ENCODE assay signal across 9 cellular contexts in the genomic region with DNA sequence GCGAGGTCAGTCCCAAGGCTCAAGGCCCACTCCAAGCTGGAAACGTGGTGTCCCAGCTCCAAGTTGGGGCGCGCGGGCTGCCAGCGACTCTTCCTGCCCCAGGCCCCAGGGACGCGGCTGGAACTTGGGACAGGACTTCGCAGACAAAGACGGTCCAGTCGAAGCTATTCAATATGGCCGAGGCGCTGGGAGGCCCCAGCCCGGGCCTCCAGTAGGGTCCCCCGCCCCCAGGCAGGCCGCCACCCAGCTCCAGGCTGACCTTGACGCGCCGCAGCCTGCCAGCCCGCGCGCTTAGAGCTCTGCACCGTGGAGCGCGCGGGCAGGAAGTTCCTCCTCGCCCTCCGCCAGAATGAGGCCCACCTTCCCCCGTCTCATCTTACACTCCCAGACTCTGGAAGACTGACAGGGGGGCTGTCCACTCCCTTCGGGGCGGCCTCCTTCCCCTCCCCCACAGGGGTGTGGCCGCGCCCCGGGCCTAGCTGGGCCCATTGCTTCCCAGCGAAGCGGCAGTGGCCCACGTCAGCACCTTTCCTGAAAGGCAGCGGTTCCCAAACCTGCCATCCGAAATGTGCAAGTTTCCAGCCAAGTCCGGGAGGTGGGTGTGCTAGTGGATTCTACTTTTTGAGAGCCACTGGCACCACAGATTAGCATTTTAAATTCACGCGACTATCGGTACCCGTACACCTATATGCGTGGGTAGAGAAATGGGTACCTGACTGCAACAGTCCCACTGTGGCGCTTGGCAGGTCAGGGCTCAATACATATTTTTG. TPM values are rescaled to one million over a fixed set of nuclear protein-coding genes. Genes with fewer than 3 reads are reported as not detected.
A peak's percentile ranks its signal among the peaks of the same experiment; 100 is the strongest.
DNase-seq lines count a peak whose midpoint lies in the region; FAIRE-seq and TF ChIP-seq lines count a peak whose summit lies in the region.
"Had no signal": no experiment of that assay in that cellular context is flagged by ENCODE, and none has a peak within 500 bp of the region (broad histone marks: within the 10 kb centered on the region; RNA-seq: fewer than 3 reads in every experiment).

A gene with protein sequence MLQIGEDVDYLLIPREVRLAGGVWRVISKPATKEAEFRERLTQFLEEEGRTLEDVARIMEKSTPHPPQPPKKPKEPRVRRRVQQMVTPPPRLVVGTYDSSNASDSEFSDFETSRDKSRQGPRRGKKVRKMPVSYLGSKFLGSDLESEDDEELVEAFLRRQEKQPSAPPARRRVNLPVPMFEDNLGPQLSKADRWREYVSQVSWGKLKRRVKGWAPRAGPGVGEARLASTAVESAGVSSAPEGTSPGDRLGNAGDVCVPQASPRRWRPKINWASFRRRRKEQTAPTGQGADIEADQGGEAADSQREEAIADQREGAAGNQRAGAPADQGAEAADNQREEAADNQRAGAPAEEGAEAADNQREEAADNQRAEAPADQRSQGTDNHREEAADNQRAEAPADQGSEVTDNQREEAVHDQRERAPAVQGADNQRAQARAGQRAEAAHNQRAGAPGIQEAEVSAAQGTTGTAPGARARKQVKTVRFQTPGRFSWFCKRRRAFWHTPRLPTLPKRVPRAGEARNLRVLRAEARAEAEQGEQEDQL (minus strand): TSS at position 303 of the 770 bp plus-strand sequence. CDS start 754 bp downstream, outside the sequence.

- peaks cover 14% of the 10 kb centered on the region for H3K36me3 Mint-ChIP-seq in endodermal cell (ENCODE audit: low read depth)
- H3K36me3 Mint-ChIP-seq in Calu3 (ENCODE audit: insufficient read depth, unreplicated experiment) = no peaks in the 10 kb centered on the region

- no peaks in the 10 kb centered on the region for H3K27me3 ChIP-seq in endodermal cell (ENCODE audit: control insufficient read depth, insufficient read depth, low read length, poor library complexity, severe bottlenecking)

- H3K4me1 Mint-ChIP-seq in endodermal cell (peaks cover 13% of the 10 kb centered on the region), Calu3 (ENCODE audit: low read depth, unreplicated experiment) (peaks cover 10% of the 10 kb centered on the region)

- no peak for TF ChIP-seq CTCF in endodermal cell (conservative IDR thresholded peaks at IDR 0.05)
- TF ChIP-seq CTCF in Calu3 (IDR thresholded peaks at IDR 0.05; ENCODE audit: unreplicated experiment) = no peak

- H3K9me3 ChIP-seq in endodermal cell (ENCODE audit: control insufficient read depth, low read length) = no peaks in the 10 kb centered on the region

- peak within 1 kb of the TSS; percentile 87 for H3K9ac ChIP-seq in endodermal cell (ENCODE audit: extremely low read depth, low read length, poor library complexity, severe bottlenecking)

- peak; percentile 21 for DNase-seq in NCI-H146 (lab: John Stamatoyannopoulos, UW)
- DNase-seq in NCI-H146 treated with DMSO at 0.1 percent for 48 hours (lab: John Stamatoyannopoulos, UW; ENCODE audit: unreplicated experiment) = no peak
- peak; percentile 98 for DNase-seq in endodermal cell
- peak; percentile 83 for DNase-seq in medulla oblongata (ENCODE audit: extremely low spot score)
- DNase-seq in urothelium cell line (ENCODE audit: low spot score) = peak; percentile 59
- no peak for DNase-seq in Calu3
- no peak for DNase-seq in 8988T
- DNase-seq in GOT3 (lab: John Stamatoyannopoulos, UW) = no peak

- peak within 1 kb of the TSS; percentile 91 for H3K4me3 ChIP-seq in endodermal cell (ENCODE audit: low read length)

- BruUV-seq in Calu3 (replicated peaks; lab: Mats Ljungman, UMichigan) = no TSS peak

- peaks cover 2% of the 10 kb centered on the region for H3K4me1 ChIP-seq in endodermal cell (ENCODE audit: control insufficient read depth, insufficient read depth, low read length)

- peaks cover 17% of the 10 kb centered on the region for H3K36me3 ChIP-seq in endodermal cell (ENCODE audit: control insufficient read depth, insufficient read depth, low read length)

- peak within 1 kb of the TSS; percentile 45 for H3K27ac ChIP-seq in endodermal cell (ENCODE audit: low read depth, low read length)
- H3K27ac ChIP-seq: 22Rv1 had no signal

- intact Hi-C loops in Calu3 (cut with micrococcal nuclease; ENCODE audit: unreplicated experiment) = no loop called here

- WGBS in endodermal cell (ENCODE audit: insufficient coverage in 1 of 2, insufficient read length in 1 of 2), 2 experiments = 10 to 19% methylated on average over 25 to 46 of the region's 46 CpGs

- FAIRE-seq in urothelium cell line (lab: Jason Lieb, UNC) = no peak

- H3K9me3 Mint-ChIP-seq in endodermal cell (no peaks in the 10 kb centered on the region), Calu3 (ENCODE audit: low read depth, unreplicated experiment) (no peaks in the 10 kb centered on the region)

- H3K4me3 Mint-ChIP-seq in endodermal cell (peak within 1 kb of the TSS; percentile 83), Calu3 (ENCODE audit: low read depth, unreplicated experiment) (no peak within 1 kb of the TSS)

- CTCF ChIA-PET in Calu3 (lab: Charles Lee) = no interaction called here

- H3K27me3 Mint-ChIP-seq in endodermal cell (ENCODE audit: insufficient read depth) = peaks cover 2% of the 10 kb centered on the region
- H3K27me3 Mint-ChIP-seq in Calu3 (ENCODE audit: unreplicated experiment) = peaks cover 79% of the 10 kb centered on the region

- H3K27ac Mint-ChIP-seq in endodermal cell = peak within 1 kb of the TSS; percentile 96
- H3K27ac Mint-ChIP-seq in Calu3 (ENCODE audit: unreplicated experiment) = no peak within 1 kb of the TSS

RNA-seq across cellular contexts. Expression of the gene that starts here (rescaled TPM):
- 10 to 100 TPM; 27.5 to 30.5 TPM for total RNA-seq in endodermal cell
- polyA plus RNA-seq in endodermal cell (2013, experiment 1 of 2) = 22.6 TPM
- 19.1 TPM for polyA plus RNA-seq in endodermal cell (2013, experiment 2 of 2)
- total RNA-seq in Calu3 (2022) = not detected in 2 replicates

Comparison
In these comparisons a context has a peak if more than half of its experiments do, and no peak if none do; other contexts are left out.
1. RNA of the gene that starts here (total RNA-seq): 27.5 to 30.5 TPM in endodermal cell; not detected in Calu3; every median in the first group is over 10 times any median in the second.
2. DNase-seq: peak in NCI-H146 (single experiment), endodermal cell (single experiment), medulla oblongata (single experiment) and urothelium cell line (single experiment); none in NCI-H146 treated with DMSO at 0.1 percent for 48 hours (single experiment), Calu3 (single experiment), 8988T (single experiment) and GOT3 (single experiment).